ENCODE assay signal across 8 cellular contexts in genomic region chr12:1795785-1796514, GRCh38. TPM values are rescaled to one million over a fixed set of nuclear protein-coding genes. Genes with fewer than 3 reads are reported as not detected.
DNase-seq lines count a peak whose midpoint lies in the region; ATAC-seq lines count a peak whose summit lies in the region.

No MANE protein-coding gene starts in this region.

- H3K27ac ChIP-seq in layer of hippocampus (ENCODE audit: low read depth, low read length) = peak overlapping the region; percentile 71

- DNase-seq in AG20443 (ENCODE audit: low spot score) (peak; percentile 97), NCI-H226 (peak; percentile 75), cerebellum (ENCODE audit: low spot score) (peak; percentile 85)
- peak; percentile 92 for DNase-seq in activated CD4-positive, alpha-beta T cell treated with anti-CD3 and anti-CD28 coated beads for 1 hour
- DNase-seq in stimulated activated CD4-positive, alpha-beta T cell treated with anti-CD3 and anti-CD28 coated beads, Interleukin-1b, Interleukin-23, amount 100 ng/mL, for 4 hours (ENCODE audit: low read depth in 2 of 2) = peak; percentile 92 to 93

- ATAC-seq in GM18870 (IDR thresholded peaks at IDR 0.05; ENCODE audit: unreplicated experiment) = peak; percentile 73
- ATAC-seq in HG03103 (IDR thresholded peaks at IDR 0.05; ENCODE audit: low read depth, unreplicated experiment) = peak; percentile 81

- no peaks in the 10 kb centered on the region for H3K27me3 ChIP-seq in layer of hippocampus (ENCODE audit: control insufficient read depth, insufficient read depth, low read length)

RNA-seq across cellular contexts. Expression of gene LRTM2, which starts 24.4 kb away (rescaled TPM):
- 3.5 TPM for total RNA-seq in cerebellum

Comparison
In these comparisons a context has a peak if more than half of its experiments do, and no peak if none do; other contexts are left out.
1. Peak in every context shown above with its lines: DNase-seq, ATAC-seq and H3K27ac ChIP-seq.